16 cellular contexts compared by ENCODE assay signal in genomic region chr14:96626916-96627315, GRCh38.
DNase-seq lines count a peak whose midpoint lies in the region; ATAC-seq and TF ChIP-seq lines count a peak whose summit lies in the region.
"Had no signal": no experiment of that assay in that cellular context is flagged by ENCODE, and none has a peak within 500 bp of the region (broad histone marks: within the 10 kb centered on the region; RNA-seq: fewer than 3 reads in every experiment).

No MANE protein-coding gene starts in this region.

- H3K4me1 ChIP-seq in thyroid gland (no peaks in the 10 kb centered on the region), transverse colon (no peaks in the 10 kb centered on the region)

- H3K4me1 Mint-ChIP-seq in activated T-helper 17 cell treated with anti-CD3 and anti-CD28 coated beads, Interleukin-2, amount 50 U/mL, for 72 hours = no peaks in the 10 kb centered on the region

- H3K4me3 Mint-ChIP-seq in activated T-helper 17 cell treated with anti-CD3 and anti-CD28 coated beads, Interleukin-2, amount 50 U/mL, for 72 hours = no peak overlapping the region
- H3K4me3 Mint-ChIP-seq: activated naive CD8-positive, alpha-beta T cell; nephron progenitor cell had no signal

- in situ Hi-C loops in transverse colon (cut with MboI; ENCODE audit: low pct_ligation_motif_present in 1 of 4, low pct_unique_long_range_greater_than_20kb in 1 of 4, low sequenced_read_pairs in 3 of 4) = no loop called here

- TF ChIP-seq CTCF in thyroid gland (IDR thresholded peaks at IDR 0.05) (no peak), transverse colon (IDR thresholded peaks at IDR 0.05) (no peak)

- peak; percentile 44 to 53 for DNase-seq in activated naive CD4-positive, alpha-beta T cell treated with anti-CD3 and anti-CD28 coated beads, Interleukin-2, amount 50 U/mL, for 72 hours (ENCODE audit: low spot score in 2 of 2)
- DNase-seq in activated naive CD4-positive, alpha-beta T cell treated with Interleukin-2 at 50 U/mL for 16 hours = no peak
- DNase-seq in OCI-M1 (lab: John Stamatoyannopoulos, UW) (peak; percentile 69), thyroid gland (no peak), transverse colon (no peak)
- DNase-seq in stimulated activated CD4-positive, alpha-beta T cell treated with anti-CD3 and anti-CD28 coated beads, Interleukin-2, amount 100 ng/mL, for 48 hours = peak; percentile 6 to 8
- DNase-seq: AML-193, Calu3, GDM1, NCI-H146, NCI-H2227 treated with DMSO at 0.1 percent for 48 hours, nephron progenitor cell, SIG-M5 had no signal

- TF ChIP-seq EP300 in transverse colon (IDR thresholded peaks at IDR 0.05; ENCODE audit: low read depth) = no peak

- H3K9me3 Mint-ChIP-seq in activated naive CD4-positive, alpha-beta T cell treated with anti-CD3 and anti-CD28 coated beads, Interleukin-2, amount 50 U/mL, for 72 hours = no peaks in the 10 kb centered on the region
- no peaks in the 10 kb centered on the region for H3K9me3 Mint-ChIP-seq in activated T-helper 17 cell treated with anti-CD3 and anti-CD28 coated beads, Interleukin-2, amount 50 U/mL, for 72 hours
- H3K9me3 Mint-ChIP-seq: nephron progenitor cell had no signal

- H3K27ac ChIP-seq in thyroid gland = no peak overlapping the region
- no peak overlapping the region for H3K27ac ChIP-seq in transverse colon

- H3K27me3 ChIP-seq in thyroid gland (no peaks in the 10 kb centered on the region), transverse colon (peaks cover 5% of the 10 kb centered on the region)

- intact Hi-C loops in thyroid gland (cut with DNase I) (no loop called here), transverse colon (cut with DNase I; ENCODE audit: low total_unique reads) (no loop called here)

- H3K9me3 ChIP-seq in thyroid gland (no peaks in the 10 kb centered on the region), transverse colon (no peaks in the 10 kb centered on the region)

- H3K4me3 ChIP-seq in thyroid gland (replicated peaks in 1 of 3) (no peak overlapping the region), transverse colon (no peak overlapping the region)

- peak; percentile 78 to 88 for ATAC-seq in activated naive CD4-positive, alpha-beta T cell treated with anti-CD3 and anti-CD28 coated beads, Interleukin-2, amount 50 U/mL, for 72 hours
- ATAC-seq in activated T-helper 17 cell treated with anti-CD3 and anti-CD28 coated beads, Interleukin-2, amount 50 U/mL, for 72 hours (replicated peaks) = peak; percentile 64
- ATAC-seq in GM21390 (IDR thresholded peaks at IDR 0.05; ENCODE audit: unreplicated experiment) = no peak

- peaks cover 13% of the 10 kb centered on the region for H3K27me3 Mint-ChIP-seq in activated T-helper 17 cell treated with anti-CD3 and anti-CD28 coated beads, Interleukin-2, amount 50 U/mL, for 72 hours

- no peaks in the 10 kb centered on the region for H3K36me3 Mint-ChIP-seq in activated naive CD4-positive, alpha-beta T cell treated with anti-CD3 and anti-CD28 coated beads, Interleukin-2, amount 50 U/mL, for 72 hours
- no peaks in the 10 kb centered on the region for H3K36me3 Mint-ChIP-seq in activated T-helper 17 cell treated with anti-CD3 and anti-CD28 coated beads, Interleukin-2, amount 50 U/mL, for 72 hours (ENCODE audit: low read depth)
- H3K36me3 Mint-ChIP-seq: activated naive CD8-positive, alpha-beta T cell had no signal

- 82 to 83% methylated on average over 14 of the region's 14 CpGs for WGBS in thyroid gland, 2 donors
- WGBS in transverse colon (ENCODE audit: low coverage in 1 of 2), 2 donors = 68% methylated on average over 14 of the region's 14 CpGs; no CpG with 5 or more reads in 1 of the 2 donors

- H3K36me3 ChIP-seq in thyroid gland (no peaks in the 10 kb centered on the region), transverse colon (no peaks in the 10 kb centered on the region)

- H3K27ac Mint-ChIP-seq in activated naive CD4-positive, alpha-beta T cell treated with anti-CD3 and anti-CD28 coated beads, Interleukin-2, amount 50 U/mL, for 72 hours = no peak overlapping the region
- H3K27ac Mint-ChIP-seq in activated T-helper 17 cell treated with anti-CD3 and anti-CD28 coated beads, Interleukin-2, amount 50 U/mL, for 72 hours = no peak overlapping the region
- H3K27ac Mint-ChIP-seq: activated naive CD8-positive, alpha-beta T cell; nephron progenitor cell had no signal

- TF ChIP-seq POLR2A in thyroid gland (IDR thresholded peaks at IDR 0.05) (no peak), transverse colon (IDR thresholded peaks at IDR 0.05) (no peak)

Comparison
In these comparisons a context has a peak if more than half of its experiments do, and no peak if none do; other contexts are left out.
1. DNase-seq: peak in activated naive CD4-positive, alpha-beta T cell treated with anti-CD3 and anti-CD28 coated beads, Interleukin-2, amount 50 U/mL, for 72 hours (2 of 2), OCI-M1 (single experiment) and stimulated activated CD4-positive, alpha-beta T cell treated with anti-CD3 and anti-CD28 coated beads, Interleukin-2, amount 100 ng/mL, for 48 hours (2 of 2); none in activated naive CD4-positive, alpha-beta T cell treated with Interleukin-2 at 50 U/mL for 16 hours (single experiment), thyroid gland (0 of 2) and transverse colon (single experiment).